In the genomic region with DNA sequence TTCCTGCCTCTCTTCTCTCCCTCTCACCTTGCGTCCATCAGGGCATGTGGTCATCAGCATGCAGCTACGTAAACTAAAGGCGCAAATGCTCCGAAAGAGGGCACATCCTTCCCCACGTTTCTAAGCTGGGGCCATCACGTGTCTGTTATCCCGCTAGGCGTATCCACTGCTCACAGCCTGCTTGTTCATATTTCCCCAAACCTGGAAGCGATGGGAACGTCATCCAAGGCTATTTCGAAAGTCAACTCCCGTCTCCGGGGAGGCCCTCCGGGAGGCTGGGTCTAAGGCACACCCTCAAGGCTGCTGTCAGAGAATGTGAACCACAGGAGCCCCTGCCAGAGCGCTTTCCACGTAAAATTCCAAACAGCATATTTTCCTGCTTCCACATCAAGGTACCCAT, we compare ENCODE assay signal across 18 cellular contexts.
DNase-seq lines count a peak whose midpoint lies in the region; ATAC-seq and TF ChIP-seq lines count a peak whose summit lies in the region.
"Had no signal": no experiment of that assay in that cellular context is flagged by ENCODE, and none has a peak within 500 bp of the region (broad histone marks: within the 10 kb centered on the region; RNA-seq: fewer than 3 reads in every experiment).

No MANE protein-coding gene starts in this region.

- no peaks in the 10 kb centered on the region for H4K20me1 ChIP-seq in OCI-LY7 (ENCODE audit: insufficient read depth, low read length)

- H3K4me3 ChIP-seq in fibroblast of pulmonary artery (replicated peaks; ENCODE audit: low read depth, low read length) (no peak overlapping the region), testis (no peak overlapping the region), OCI-LY7 (ENCODE audit: low read depth, low read length, poor library complexity, severe bottlenecking) (no peak overlapping the region)
- no peak overlapping the region for H3K4me3 ChIP-seq in CD8-positive, alpha-beta T cell (ENCODE audit: low read depth, low read length)
- H3K4me3 ChIP-seq: GM12878, hepatocyte, left lung had no signal

- H2AFZ ChIP-seq in OCI-LY7 (ENCODE audit: low read length), result no peak overlapping the region
- H2AFZ ChIP-seq: hepatocyte had no signal

- H3K4me1 Mint-ChIP-seq in neural crest cell, result peaks cover 47% of the 10 kb centered on the region
- H3K4me1 Mint-ChIP-seq in CD8-positive, alpha-beta T cell (ENCODE audit: low read depth), result peaks cover 1% of the 10 kb centered on the region

- H3K27ac Mint-ChIP-seq in neural crest cell (ENCODE audit: unreplicated experiment), result peak overlapping the region; percentile 69
- H3K27ac Mint-ChIP-seq in CD8-positive, alpha-beta T cell, result no peak overlapping the region
- H3K27ac Mint-ChIP-seq: effector memory CD8-positive, alpha-beta T cell had no signal

- BruUV-seq in OCI-LY7 (replicated peaks; lab: Mats Ljungman, UMichigan), result no TSS peak

- H3K4me2 ChIP-seq in OCI-LY7 (ENCODE audit: low read length), result no peak overlapping the region

- H3K4me3 Mint-ChIP-seq in neural crest cell, result no peak overlapping the region
- no peak overlapping the region for H3K4me3 Mint-ChIP-seq in CD8-positive, alpha-beta T cell
- H3K4me3 Mint-ChIP-seq: effector memory CD8-positive, alpha-beta T cell had no signal

- H3K9me3 ChIP-seq in testis, result no peaks in the 10 kb centered on the region
- no peaks in the 10 kb centered on the region for H3K9me3 ChIP-seq in CD8-positive, alpha-beta T cell (ENCODE audit: low read length)
- H3K9me3 ChIP-seq in OCI-LY7 (ENCODE audit: low read length), result no peaks in the 10 kb centered on the region
- H3K9me3 ChIP-seq: left lung had no signal

- no peak overlapping the region for H3K27ac ChIP-seq in testis
- H3K27ac ChIP-seq in CD8-positive, alpha-beta T cell (ENCODE audit: low read depth, low read length), result no peak overlapping the region
- H3K27ac ChIP-seq in OCI-LY7 (ENCODE audit: low read depth, low read length, poor library complexity, severe bottlenecking), result no peak overlapping the region

- H3K36me3 ChIP-seq in testis (ENCODE audit: low read depth, missing control alignments) (no peaks in the 10 kb centered on the region), OCI-LY7 (ENCODE audit: insufficient read depth, low read length) (peaks cover 35% of the 10 kb centered on the region)
- H3K36me3 ChIP-seq in CD8-positive, alpha-beta T cell (ENCODE audit: insufficient read depth, low read length), result no peaks in the 10 kb centered on the region
- H3K36me3 ChIP-seq: left lung had no signal

- H3K27me3 Mint-ChIP-seq in neural crest cell (ENCODE audit: low read depth), result no peaks in the 10 kb centered on the region
- peaks cover 14% of the 10 kb centered on the region for H3K27me3 Mint-ChIP-seq in CD8-positive, alpha-beta T cell (ENCODE audit: low read depth)

- no peak for TF ChIP-seq POLR2A in testis (IDR thresholded peaks at IDR 0.05)

- TF ChIP-seq CTCF in fibroblast of pulmonary artery (IDR thresholded peaks at IDR 0.05; ENCODE audit: low read length, missing control alignments) (no peak), neural crest cell (conservative IDR thresholded peaks at IDR 0.05) (no peak), testis (IDR thresholded peaks at IDR 0.05) (no peak), OCI-LY7 (conservative IDR thresholded peaks at IDR 0.05; ENCODE audit: low read length) (no peak)
- TF ChIP-seq CTCF in CD8-positive, alpha-beta T cell (IDR thresholded peaks at IDR 0.05), result no peak

- no peak for ATAC-seq in HG02970 (IDR thresholded peaks at IDR 0.05; ENCODE audit: low FRiP score, unreplicated experiment)
- ATAC-seq in CD8-positive, alpha-beta T cell, result no peak
- ATAC-seq: effector memory CD8-positive, alpha-beta T cell; GM12878 had no signal

- H3K79me2 ChIP-seq in OCI-LY7 (ENCODE audit: insufficient read depth, low read depth, low read length), result 0 out of 2 replicates have a peak, but pooled peaks cover 7% of the 10 kb centered on the region

- H3K27me3 ChIP-seq in testis, result no peaks in the 10 kb centered on the region
- no peaks in the 10 kb centered on the region for H3K27me3 ChIP-seq in CD8-positive, alpha-beta T cell (ENCODE audit: insufficient read depth, low read length)
- H3K27me3 ChIP-seq: hepatocyte, left lung had no signal

- H3K36me3 Mint-ChIP-seq in neural crest cell (ENCODE audit: low read depth), result no peaks in the 10 kb centered on the region
- H3K36me3 Mint-ChIP-seq in CD8-positive, alpha-beta T cell, result no peaks in the 10 kb centered on the region

- intact Hi-C loops in testis (cut with DNase I; ENCODE audit: low total_unique reads) (no loop called here), OCI-LY7 (cut with micrococcal nuclease; ENCODE audit: unreplicated experiment) (no loop called here)
- intact Hi-C loops in CD8-positive, alpha-beta T cell (cut with DNase I, micrococcal nuclease), result no loop called here

- no peaks in the 10 kb centered on the region for H3K9me2 ChIP-seq in OCI-LY7 (ENCODE audit: insufficient read depth, low read length)

- peaks cover 14% of the 10 kb centered on the region for H3K4me1 ChIP-seq in testis
- no peaks in the 10 kb centered on the region for H3K4me1 ChIP-seq in CD8-positive, alpha-beta T cell (ENCODE audit: insufficient read depth, low read length)
- H3K4me1 ChIP-seq in OCI-LY7 (ENCODE audit: insufficient read depth, low read length, poor library complexity, severe bottlenecking), result peaks cover 4% of the 10 kb centered on the region

- POLR2A ChIA-PET in CD8-positive, alpha-beta T cell (lab: Charles Lee), result no interaction called here
- POLR2A ChIA-PET in OCI-LY7 (lab: Charles Lee), result no interaction called here

- CTCF ChIA-PET in CD8-positive, alpha-beta T cell (lab: Charles Lee), result no interaction called here
- CTCF ChIA-PET in OCI-LY7 (lab: Charles Lee; ENCODE audit: unreplicated experiment), result no interaction called here

- 77 to 85% methylated on average over 16 of the region's 16 CpGs for WGBS in testis, 2 donors

- DNase-seq in HS-5 (ENCODE audit: low read depth), result peak; percentile 6
- peak; percentile 73 for DNase-seq in fibroblast of pulmonary artery (ENCODE audit: low read depth)
- no peak for DNase-seq in neural crest cell (ENCODE audit: low read depth, low spot score)
- peak; percentile 55 for DNase-seq in testis
- DNase-seq in CD8-positive, alpha-beta T cell, result no peak
- no peak for DNase-seq in OCI-LY7 (ENCODE audit: low spot score)
- DNase-seq in NCI-H146 treated with DMSO at 0.1 percent for 48 hours (lab: John Stamatoyannopoulos, UW; ENCODE audit: unreplicated experiment), result no peak
- DNase-seq: DMS79 treated with DMSO at 0.1 percent for 48 hours; effector memory CD8-positive, alpha-beta T cell; Karpas-422; left lung; NCI-H187; NCI-H524 treated with DMSO at 0.1 percent for 48 hours; RPMI8226; stimulated activated CD4-positive, alpha-beta T cell treated with anti-CD3 and anti-CD28 coated beads, Interleukin-15, amount 100 ng/mL, for 24 hours had no signal

- no peaks in the 10 kb centered on the region for H3K9me3 Mint-ChIP-seq in neural crest cell
- H3K9me3 Mint-ChIP-seq in CD8-positive, alpha-beta T cell, result no peaks in the 10 kb centered on the region
- H3K9me3 Mint-ChIP-seq: effector memory CD8-positive, alpha-beta T cell had no signal

Comparison
In these comparisons a context has a peak if more than half of its experiments do, and no peak if none do; other contexts are left out.
1. DNase-seq: peak in HS-5 (single experiment), fibroblast of pulmonary artery (single experiment) and testis (single experiment); none in neural crest cell (single experiment), CD8-positive, alpha-beta T cell (0 of 7), OCI-LY7 (single experiment) and NCI-H146 treated with DMSO at 0.1 percent for 48 hours (single experiment).